33 cellular contexts compared by ENCODE assay signal in genomic region chr10:44028384-44029137, GRCh38.
"Had no signal": no experiment of that assay in that cellular context is flagged by ENCODE, and none has a peak within 500 bp of the region (broad histone marks: within the 10 kb centered on the region; RNA-seq: fewer than 3 reads in every experiment).

No MANE protein-coding gene starts in this region.

- H3K27ac ChIP-seq: adrenal gland, SK-N-MC had no signal

- ATAC-seq: activated T-helper 17 cell treated with anti-CD3 and anti-CD28 coated beads, Interleukin-2, amount 50 U/mL, for 72 hours; Panc1; Right ventricle myocardium inferior; T-cell had no signal

- H3K36me3 ChIP-seq: adrenal gland, MG63 had no signal

- FAIRE-seq: TTC549 had no signal

- H3K9me3 ChIP-seq: adrenal gland had no signal

- H3K4me3 ChIP-seq: adrenal gland, MG63, SK-N-MC had no signal

- H3K27ac Mint-ChIP-seq: activated B cell treated with CpG ODN at 0.5 μM for 24 hours; activated CD4-positive, alpha-beta memory T cell treated with anti-CD3 and anti-CD28 coated beads for 36 hours; activated CD4-positive, alpha-beta T cell treated with anti-CD3 and anti-CD28 coated beads, Interleukin-2, amount 10 ng/mL, durations not matched to agents 7 days and 5 days; activated naive CD4-positive, alpha-beta T cell treated with anti-CD3 and anti-CD28 coated beads for 36 hours; activated naive CD8-positive, alpha-beta T cell treated with anti-CD3 and anti-CD28 coated beads, Interleukin-2, amount 10 ng/mL, durations not matched to agents 7 days and 5 days; activated T-helper 17 cell treated with anti-CD3 and anti-CD28 coated beads, Interleukin-2, amount 50 U/mL, for 72 hours; T-cell had no signal

- H3K9me3 Mint-ChIP-seq: activated B cell treated with CpG ODN at 0.5 μM for 24 hours; activated CD4-positive, alpha-beta memory T cell treated with anti-CD3 and anti-CD28 coated beads for 36 hours; activated CD4-positive, alpha-beta T cell treated with anti-CD3 and anti-CD28 coated beads, Interleukin-2, amount 10 ng/mL, durations not matched to agents 7 days and 5 days; activated naive CD4-positive, alpha-beta T cell treated with anti-CD3 and anti-CD28 coated beads for 36 hours; activated naive CD8-positive, alpha-beta T cell treated with anti-CD3 and anti-CD28 coated beads, Interleukin-2, amount 10 ng/mL, durations not matched to agents 7 days and 5 days; activated T-helper 17 cell treated with anti-CD3 and anti-CD28 coated beads, Interleukin-2, amount 50 U/mL, for 72 hours; T-cell had no signal

- DNase-seq: activated B cell treated with CpG ODN at 0.5 μM for 24 hours; activated CD4-positive, alpha-beta memory T cell treated with anti-CD3 and anti-CD28 coated beads for 36 hours; activated CD4-positive, alpha-beta T cell treated with anti-CD3 and anti-CD28 coated beads for 1 hour; activated CD4-positive, alpha-beta T cell treated with anti-CD3 and anti-CD28 coated beads, Interleukin-2, amount 10 ng/mL, durations not matched to agents 7 days and 5 days; activated gamma-delta T cell; activated naive CD4-positive, alpha-beta T cell treated with anti-CD3 and anti-CD28 coated beads for 36 hours; activated naive CD8-positive, alpha-beta T cell treated with anti-CD3 and anti-CD28 coated beads, Interleukin-2, amount 10 ng/mL, durations not matched to agents 7 days and 5 days; activated T-cell treated with anti-CD3 and anti-CD28 coated beads for 4 hours; activated T-cell treated with anti-CD3 and anti-CD28 coated beads, Interleukin-2, amount 50 U/mL, for 48 hours; adrenal gland; aorta; MG63; MV-4-11; NCI-H1092 treated with DMSO at 0.1 percent for 48 hours; NCI-H1417 treated with DMSO at 0.1 percent for 48 hours; NCI-H1694; NCI-H2029; NCI-H2107; NCI-H2171 treated with DMSO at 0.1 percent for 48 hours; NCI-H226; NCI-H526; NCI-H82; NK-92 treated with Interleukin-12 subunit alpha and Interleukin-12 subunit beta, amount 100 ng/mL, for 24 hours; OCI-M1; RPMI8226; T-cell; T-helper 2 cell; T1000 had no signal

- H3K36me3 Mint-ChIP-seq: activated CD4-positive, alpha-beta memory T cell treated with anti-CD3 and anti-CD28 coated beads for 36 hours; activated naive CD8-positive, alpha-beta T cell treated with anti-CD3 and anti-CD28 coated beads, Interleukin-2, amount 10 ng/mL, durations not matched to agents 7 days and 5 days; T-cell had no signal

- H3K27me3 Mint-ChIP-seq: activated B cell treated with CpG ODN at 0.5 μM for 24 hours had no signal

- H3K4me1 ChIP-seq: adrenal gland had no signal

- H3K4me1 Mint-ChIP-seq: activated B cell treated with CpG ODN at 0.5 μM for 24 hours; activated CD4-positive, alpha-beta T cell treated with anti-CD3 and anti-CD28 coated beads, Interleukin-2, amount 10 ng/mL, durations not matched to agents 7 days and 5 days; activated T-helper 17 cell treated with anti-CD3 and anti-CD28 coated beads, Interleukin-2, amount 50 U/mL, for 72 hours; T-cell had no signal

- H3K27me3 ChIP-seq: adrenal gland, MG63 had no signal

- H3K4me3 Mint-ChIP-seq: activated B cell treated with CpG ODN at 0.5 μM for 24 hours; activated CD4-positive, alpha-beta memory T cell treated with anti-CD3 and anti-CD28 coated beads for 36 hours; activated CD4-positive, alpha-beta T cell treated with anti-CD3 and anti-CD28 coated beads, Interleukin-2, amount 10 ng/mL, durations not matched to agents 7 days and 5 days; activated naive CD4-positive, alpha-beta T cell treated with anti-CD3 and anti-CD28 coated beads for 36 hours; activated naive CD8-positive, alpha-beta T cell treated with anti-CD3 and anti-CD28 coated beads, Interleukin-2, amount 10 ng/mL, durations not matched to agents 7 days and 5 days; activated T-helper 17 cell treated with anti-CD3 and anti-CD28 coated beads, Interleukin-2, amount 50 U/mL, for 72 hours; T-cell had no signal
